Comparison of ENCODE assay signal across 7 cellular contexts in the genomic region with DNA sequence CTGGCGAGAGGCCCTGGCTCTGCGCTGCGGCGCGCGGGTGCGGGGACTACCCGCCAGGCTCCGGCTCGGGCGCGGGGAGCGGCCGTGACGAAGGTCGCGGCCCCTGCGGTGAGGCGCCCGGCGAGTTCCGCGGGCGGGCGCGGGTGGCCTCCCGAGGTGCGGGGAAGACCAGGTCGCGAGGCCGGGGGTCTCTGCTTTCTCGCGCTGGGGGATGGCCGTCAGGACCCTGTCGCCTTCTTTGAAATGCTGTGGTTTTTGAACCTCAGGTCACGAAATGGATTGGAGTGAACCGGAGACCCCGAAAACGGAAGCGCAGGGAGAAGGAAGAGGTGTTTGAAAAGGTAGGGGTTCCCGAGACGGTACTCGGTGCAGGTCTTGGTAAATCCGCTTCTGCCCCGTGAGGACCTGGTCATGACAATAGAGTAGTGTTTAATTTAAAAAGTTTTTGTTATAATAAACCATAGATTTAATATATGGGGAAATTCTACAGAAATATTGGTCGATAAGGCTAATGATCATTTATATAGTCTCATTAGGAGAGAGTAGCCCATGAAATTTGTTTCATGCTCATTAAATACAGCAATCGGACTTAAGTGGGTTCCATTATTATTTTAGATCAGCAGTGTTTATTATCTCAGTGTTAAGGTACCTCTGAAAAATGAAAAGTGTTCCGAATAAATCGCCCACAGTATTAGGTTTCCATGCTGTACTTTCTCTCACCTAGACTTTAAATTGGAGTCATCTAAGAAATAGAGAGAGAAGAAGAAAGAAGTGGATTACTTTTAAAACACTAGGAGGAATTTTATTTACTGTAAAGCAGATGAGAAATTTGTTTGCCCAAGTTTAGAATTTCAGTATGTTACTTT.
DNase-seq lines count a peak whose midpoint lies in the region; ATAC-seq and TF ChIP-seq lines count a peak whose summit lies in the region.

No MANE protein-coding gene starts in this region.

- H3K4me1 ChIP-seq in HUES48 (ENCODE audit: control insufficient read depth, insufficient read depth, low read length) (no peaks in the 10 kb centered on the region; the same call in 1 of the 2 replicates), lung (ENCODE audit: control insufficient read depth in 2 of 2, insufficient read depth in 2 of 2, low read length in 2 of 2) (peaks cover 0 to 8% of the 10 kb centered on the region in 2 donors), vagina (peaks cover 45% of the 10 kb centered on the region)

- peak overlapping the region; percentile 87 to 96 (median 93) for H3K4me3 Mint-ChIP-seq in brain

- H3K36me3 Mint-ChIP-seq in brain, result peaks cover 16% of the 10 kb centered on the region

- peak overlapping the region; percentile 67 to 96 (median 92) for H3K27ac Mint-ChIP-seq in brain

- H3K4me3 ChIP-seq in HUES48 (ENCODE audit: low read depth, low read length) (peak overlapping the region; percentile 70), lung (peak overlapping the region; percentile 98), vagina (peak overlapping the region; percentile 90 to 92)

- peaks cover 43% of the 10 kb centered on the region for H3K27me3 Mint-ChIP-seq in brain

- 5 to 7% methylated on average over 45 to 49 of the region's 49 CpGs for WGBS in lung, 2 donors

- intact Hi-C loops in vagina (cut with DNase I), result loop anchor here (10.0 kb wide), 2 partner anchors 49 to 141 kb away; no protein-coding TSS in a partner anchor

- TF ChIP-seq CTCF in brain (conservative IDR thresholded peaks at IDR 0.05), result no peak
- TF ChIP-seq CTCF in lung (IDR thresholded peaks at IDR 0.05; ENCODE audit: control extremely low read depth, extremely low read depth), result no peak
- TF ChIP-seq CTCF in vagina (IDR thresholded peaks at IDR 0.05), result no peak

- H3K27ac ChIP-seq in HUES48 (ENCODE audit: low read depth, low read length) (no peak overlapping the region), lung (ENCODE audit: low read depth in 1 of 2, low read length in 1 of 2) (peak overlapping the region; percentile 99 to 100), vagina (peak overlapping the region; percentile 100)

- no peak for TF ChIP-seq POLR2A in vagina (IDR thresholded peaks at IDR 0.05)

- H3K4me1 Mint-ChIP-seq in brain, result peaks cover 63% of the 10 kb centered on the region

- ATAC-seq in GM18511 (IDR thresholded peaks at IDR 0.05; ENCODE audit: unreplicated experiment) (peak; percentile 57), lung (ENCODE audit: insufficient read depth, low FRiP score) (no peak), GM18873 (IDR thresholded peaks at IDR 0.05; ENCODE audit: low FRiP score, unreplicated experiment) (no peak)

- peak overlapping the region; percentile 54; the same call in 1 of the 2 replicates for H3K9ac ChIP-seq in HUES48 (ENCODE audit: low read depth, low read length)

- H3K36me3 ChIP-seq in HUES48 (ENCODE audit: control insufficient read depth, insufficient read depth, low read length), result no peaks in the 10 kb centered on the region
- peaks cover 0 to 2% of the 10 kb centered on the region in 2 donors for H3K36me3 ChIP-seq in lung (ENCODE audit: control insufficient read depth in 2 of 2, insufficient read depth in 2 of 2, low read length in 2 of 2)
- H3K36me3 ChIP-seq in vagina, result peaks cover 0 to 7% of the 10 kb centered on the region in 2 donors

- H3K9me3 ChIP-seq in HUES48 (ENCODE audit: control insufficient read depth, insufficient read depth, low read length), result no peaks in the 10 kb centered on the region
- no peaks in the 10 kb centered on the region for H3K9me3 ChIP-seq in lung (ENCODE audit: control insufficient read depth in 2 of 2, insufficient read depth in 1 of 2, low read length in 1 of 2)
- H3K9me3 ChIP-seq in vagina, result no peaks in the 10 kb centered on the region

- DNase-seq in lung (ENCODE audit: low spot score), result no peak
- DNase-seq in vagina (ENCODE audit: extremely low spot score in 2 of 2), result no peak
- no peak for DNase-seq in islet precursor cell

- H3K27me3 ChIP-seq in HUES48 (ENCODE audit: control insufficient read depth, insufficient read depth, low read length) (peaks cover 48% of the 10 kb centered on the region), lung (ENCODE audit: control insufficient read depth, insufficient read depth) (no peaks in the 10 kb centered on the region), vagina (no peaks in the 10 kb centered on the region)

- no peaks in the 10 kb centered on the region for H3K9me3 Mint-ChIP-seq in brain
